16 cellular contexts compared by ENCODE assay signal in the genomic region with DNA sequence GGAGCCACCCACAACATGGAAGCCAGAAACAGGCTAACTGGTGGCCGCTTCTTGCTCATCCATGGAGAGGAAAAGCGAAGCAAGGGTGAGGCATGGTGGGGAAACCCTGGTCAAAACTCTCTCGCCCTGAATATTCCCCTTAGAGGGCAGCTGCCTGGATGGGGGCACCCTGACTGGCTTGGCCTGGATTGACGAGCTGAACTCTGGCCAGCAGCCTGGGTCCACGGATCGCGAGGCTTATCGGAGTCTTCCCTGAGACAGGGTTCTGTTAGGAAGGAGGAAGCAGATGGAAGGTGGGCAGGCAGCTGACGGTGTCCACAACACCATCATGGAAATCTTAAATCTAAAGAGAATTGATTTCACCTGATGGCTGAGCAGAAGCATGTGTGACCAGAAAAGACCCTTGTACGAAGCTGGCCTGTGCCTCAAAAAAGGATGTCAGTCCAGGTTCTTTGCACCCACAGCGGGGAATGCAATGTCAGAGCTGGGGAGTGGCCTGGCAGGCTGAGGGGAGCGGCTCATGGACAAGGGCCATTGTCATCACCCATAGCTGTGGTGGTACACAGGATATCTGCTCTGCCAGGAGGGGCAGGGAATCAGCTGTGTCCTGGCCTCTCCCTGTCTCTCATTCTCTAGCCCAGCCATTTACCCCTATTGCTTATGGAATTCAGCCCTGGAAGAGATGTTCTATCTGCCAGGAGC.
DNase-seq lines count a peak whose midpoint lies in the region; ATAC-seq, FAIRE-seq and TF ChIP-seq lines count a peak whose summit lies in the region.
"Had no signal": no experiment of that assay in that cellular context is flagged by ENCODE, and none has a peak within 500 bp of the region (broad histone marks: within the 10 kb centered on the region; RNA-seq: fewer than 3 reads in every experiment).

No MANE protein-coding gene starts in this region.

- H4K8ac ChIP-seq in trophoblast cell (ENCODE audit: low read depth, low read length), result no peak overlapping the region

- H3K27ac ChIP-seq in GM23248 (peak overlapping the region; percentile 98), RWPE1 (0 out of 2 replicates have a peak overlapping the region, but pooled peaks have one; percentile 16), trophoblast cell (ENCODE audit: low read depth, low read length) (no peak overlapping the region)

- no peak overlapping the region for H3K23ac ChIP-seq in trophoblast cell (ENCODE audit: low read length)

- no peak overlapping the region for H2BK5ac ChIP-seq in trophoblast cell (ENCODE audit: low read depth, low read length, poor library complexity)

- no peaks in the 10 kb centered on the region for H3K79me1 ChIP-seq in trophoblast cell (ENCODE audit: low read length)

- H3K4me3 ChIP-seq in GM23248 (no peak overlapping the region), trophoblast cell (ENCODE audit: low read depth, low read length) (no peak overlapping the region)

- no peak overlapping the region for H3K4ac ChIP-seq in trophoblast cell (ENCODE audit: low read depth, low read length)

- CTCF ChIA-PET in RWPE1 (lab: Yijun Ruan, JAX), result interaction anchor here (0.7 kb wide), 1 partner anchor 148 kb away, joined by 3 read pairs; no protein-coding TSS in a partner anchor

- no peak overlapping the region for H3K14ac ChIP-seq in trophoblast cell (ENCODE audit: low read length)

- H2BK120ac ChIP-seq in trophoblast cell (ENCODE audit: insufficient read depth, low read length, poor library complexity), result no peak overlapping the region

- H3K36me3 ChIP-seq in GM23248 (ENCODE audit: low read depth), result no peaks in the 10 kb centered on the region
- H3K36me3 ChIP-seq in trophoblast cell (ENCODE audit: control insufficient read depth in 1 of 2, insufficient read depth in 2 of 2, low read length in 2 of 2), result no peaks in the 10 kb centered on the region

- intact Hi-C loops in left cardiac atrium (cut with DNase I), result no loop called here

- H4K12ac ChIP-seq in trophoblast cell (ENCODE audit: low read depth, low read length), result no peak overlapping the region

- no peak overlapping the region for H4K91ac ChIP-seq in trophoblast cell (ENCODE audit: low read depth, low read length)

- no peak for TF ChIP-seq CTCF in RWPE1 (conservative IDR thresholded peaks at IDR 0.05; ENCODE audit: low read depth)

- no peak overlapping the region for H2BK12ac ChIP-seq in trophoblast cell (ENCODE audit: low read length)

- no peak overlapping the region for H3K18ac ChIP-seq in trophoblast cell (ENCODE audit: low read length)

- H2AFZ ChIP-seq in GM23248 (no peak overlapping the region), trophoblast cell (ENCODE audit: insufficient read depth, low read length, poor library complexity) (no peak overlapping the region)

- 97 to 98% methylated on average over 12 of the region's 12 CpGs for WGBS in GM23248 (ENCODE audit: low coverage in 1 of 2, low lambda C conversion rate in 2 of 2, missing lambda C conversion rate in 2 of 2), 2 experiments
- WGBS in trophoblast cell (ENCODE audit: extremely low coverage, insufficient coverage, insufficient read length), result no CpG with 5 or more reads among the region's 12 CpGs

- H3K4me2 ChIP-seq in GM23248 (ENCODE audit: unreplicated experiment) (peak overlapping the region; percentile 47), trophoblast cell (ENCODE audit: low read length) (no peak overlapping the region)

- POLR2A ChIA-PET in RWPE1 (lab: Yijun Ruan, JAX; ENCODE audit: low non-redundant PET), result no interaction called here

- peak; percentile 19 to 69 for ATAC-seq in left cardiac atrium
- ATAC-seq: Panc1 had no signal

- H3K4me1 ChIP-seq in GM23248 (ENCODE audit: insufficient read depth) (peaks cover 29% of the 10 kb centered on the region), trophoblast cell (ENCODE audit: control insufficient read depth in 1 of 2, insufficient read depth in 2 of 2, low read length in 2 of 2) (peaks cover 3 to 9% of the 10 kb centered on the region in 2 experiments)

- H3K79me2 ChIP-seq in GM23248 (ENCODE audit: insufficient read depth) (no peaks in the 10 kb centered on the region), trophoblast cell (ENCODE audit: control insufficient read depth, insufficient read depth, low read length, poor library complexity) (no peaks in the 10 kb centered on the region)

- in situ Hi-C loops in GM23248 (cut with MboI), result no loop called here

- no peak for FAIRE-seq in GM12892 (lab: Jason Lieb, UNC)

- no peaks in the 10 kb centered on the region for H3K9me2 ChIP-seq in GM23248 (ENCODE audit: insufficient read depth)

- H3K9me3 ChIP-seq in GM23248 (ENCODE audit: low read depth), result no peaks in the 10 kb centered on the region
- peaks cover 2% of the 10 kb centered on the region for H3K9me3 ChIP-seq in trophoblast cell (ENCODE audit: insufficient read depth, low read depth, low read length)

- H2AK5ac ChIP-seq in trophoblast cell (ENCODE audit: low read length), result peak overlapping the region; percentile 32

- DNase-seq in GM23248, result no peak
- DNase-seq in RWPE1 (ENCODE audit: low spot score), result no peak
- DNase-seq in left cardiac atrium, result no peak
- DNase-seq in trophoblast cell, result no peak
- DNase-seq in NCI-H2029 (lab: John Stamatoyannopoulos, UW), result no peak
- DNase-seq in GM12892 (ENCODE audit: insufficient read length), result no peak
- DNase-seq in LoVo (ENCODE audit: low spot score), result no peak
- DNase-seq: AML-193, H9, KBM-7, NCI-H1436, NCI-H2081 treated with DMSO at 0.1 percent for 48 hours, NCI-H510A treated with DMSO at 0.1 percent for 48 hours, NCI-H82, SHP77 had no signal

- H3K9ac ChIP-seq in GM23248, result peak overlapping the region; percentile 84
- no peak overlapping the region for H3K9ac ChIP-seq in trophoblast cell (ENCODE audit: low read length)

- H3K27me3 ChIP-seq in GM23248 (replicated peaks; ENCODE audit: insufficient read depth), result no peaks in the 10 kb centered on the region
- H3K27me3 ChIP-seq in trophoblast cell (ENCODE audit: insufficient read depth, low read length), result no peaks in the 10 kb centered on the region

- no peak for TF ChIP-seq POLR2A in GM12892 (IDR thresholded peaks at IDR 0.05; ENCODE audit: low read depth, low read length)

- peaks cover 12% of the 10 kb centered on the region for H3F3A ChIP-seq in GM23248 (ENCODE audit: insufficient read depth)

- H4K20me1 ChIP-seq in GM23248 (ENCODE audit: insufficient read depth), result no peaks in the 10 kb centered on the region
